ENCODE assay signal across 1 cellular context in genomic region chr7:116954443-116954838, GRCh38.
TF ChIP-seq lines count a peak whose summit lies in the region.

No MANE protein-coding gene starts in this region.

TF ChIP-seq in IMR-90, 13 proteins besides CTCF, POLR2A, EP300 and RAD21 (continued from another document):
- TF ChIP-seq USF2 (IDR thresholded peaks at IDR 0.05; ENCODE audit: low read depth, low read length) (no peak), MXI1 (IDR thresholded peaks at IDR 0.05; ENCODE audit: borderline replicate concordance, low read depth, low read length) (no peak), BHLHE40 (IDR thresholded peaks at IDR 0.05; ENCODE audit: low read depth, low read length) (peak; percentile 28; the same call in 1 of the 2 replicates), MAZ (IDR thresholded peaks at IDR 0.05; ENCODE audit: borderline replicate concordance, low read depth, low read length) (no peak), CEBPB (IDR thresholded peaks at IDR 0.05; ENCODE audit: low read depth, low read length) (no peak)
TF ChIP-seq in IMR-90: peak in this region for 1.
